7 cellular contexts compared by ENCODE assay signal in the genomic region with DNA sequence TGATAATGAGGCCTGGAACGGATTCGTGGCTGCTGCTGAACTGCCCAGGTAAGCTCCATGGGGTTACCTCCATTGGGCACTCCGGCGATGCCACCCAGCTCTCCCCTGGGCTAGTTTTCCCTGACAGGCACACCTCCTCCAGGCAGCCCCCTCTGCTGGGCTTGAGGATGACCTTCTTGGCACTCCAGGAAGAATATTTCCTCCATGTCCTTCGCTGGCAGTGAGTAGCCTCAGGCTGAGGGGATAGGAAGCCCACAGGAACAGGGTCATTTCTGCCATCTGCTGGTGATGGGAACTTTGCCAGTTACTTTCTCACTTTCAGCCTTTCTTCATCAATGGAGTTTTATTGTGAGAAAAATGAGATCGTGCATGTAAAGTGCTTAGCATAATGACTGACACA. TPM values are rescaled to one million over a fixed set of nuclear protein-coding genes. Genes with fewer than 3 reads are reported as not detected.
DNase-seq lines count a peak whose midpoint lies in the region; ATAC-seq, FAIRE-seq and TF ChIP-seq lines count a peak whose summit lies in the region.
"Not testable (repeated sequence)": the region's sequence is repeated elsewhere in the genome, so short reads cannot be mapped to it uniquely, and the experiment has no call there.

No MANE protein-coding gene starts in this region.

- DNase-seq in H7 (peak; percentile 33), H1 (ENCODE audit: low read depth in 1 of 2, low spot score in 2 of 2) (peak in 1 of 2 experiments; percentile 58)
- DNase-seq in activated CD8-positive, alpha-beta memory T cell treated with anti-CD3 and anti-CD28 coated beads, Interleukin-2, amount 50 U/mL, for 48 hours: peak; percentile 35
- not testable (repeated sequence) for DNase-seq in HepG2 (ENCODE audit: low spot score); retinal pigment epithelial cell (ENCODE audit: low read depth)

- H3K14ac ChIP-seq in H1 (ENCODE audit: insufficient read length): not testable (repeated sequence)

- H4K5ac ChIP-seq in H1 (ENCODE audit: insufficient read length, low read depth, low read length): not testable (repeated sequence)

- not testable (repeated sequence) for TF ChIP-seq EP300 in H1 (IDR thresholded peaks at IDR 0.05; ENCODE audit: borderline replicate concordance in 1 of 2, low read depth in 2 of 2, low read length in 2 of 2); HepG2 (IDR thresholded peaks at IDR 0.05; ENCODE audit: low read depth in 2 of 2, low read length in 2 of 2); HepG2 (CRISPR knock-in tag; IDR thresholded peaks at IDR 0.05; ENCODE audit: borderline replicate concordance)

- H2AK5ac ChIP-seq in H1 (ENCODE audit: low read depth, low read length): not testable (repeated sequence)

- TF ChIP-seq CTCF in DOHH2 (IDR thresholded peaks at IDR 0.05; ENCODE audit: low read depth, low read length, poor library complexity, severe bottlenecking) (peak; percentile 19), OCI-LY1 (IDR thresholded peaks at IDR 0.05; ENCODE audit: low read length) (peak; percentile 50; the same call in 1 of the 2 replicates), H1 (IDR thresholded peaks at IDR 0.05; ENCODE audit: control extremely low read depth in 1 of 3, insufficient read depth in 1 of 3, low read depth in 1 of 3, low read length in 3 of 3) (peak in 2 of 3 experiments; percentile 34 to 58; a peak in 2 of 4 replicates), retinal pigment epithelial cell (conservative IDR thresholded peaks at IDR 0.05; ENCODE audit: low read depth, low read length) (peak; percentile 12)
- TF ChIP-seq CTCF in HepG2 (CRISPR knock-in tag; IDR thresholded peaks at IDR 0.05): not testable (repeated sequence)

- CTCF ChIA-PET in H1 (lab: Charles Lee; ENCODE audit: partially characterized antibody): interaction anchor here (0.6 to 3.0 kb wide), 21 partner anchors 9 to 231 kb away, joined by 3 to 11 read pairs (median 4); partner anchors contain the start of genes APOL1, APOL2 and APOL4
- CTCF ChIA-PET in HepG2 (lab: Yijun Ruan, JAX; ENCODE audit: low intra/inter-chr PET ratio, low total read pairs): not testable (repeated sequence)

- not testable (repeated sequence) for H3K27me3 ChIP-seq in DOHH2 (ENCODE audit: control insufficient read depth, low read length); H7 (ENCODE audit: control insufficient read depth, insufficient read depth, low read length); OCI-LY1 (ENCODE audit: insufficient read depth, low read length); H1 (replicated peaks in 1 of 4; ENCODE audit: control insufficient read depth in 3 of 4, extremely low read depth in 1 of 4, insufficient read depth in 3 of 4, low read length in 3 of 4); HepG2 (ENCODE audit: control insufficient read depth in 1 of 2, insufficient read depth in 2 of 2, low read length in 2 of 2)

- FAIRE-seq in H1 (lab: Jason Lieb, UNC) (peak; percentile 96), HepG2 (lab: Jason Lieb, UNC) (peak; percentile 92)

- not testable (repeated sequence) for H2BK15ac ChIP-seq in H1 (ENCODE audit: low read length)

- not testable (repeated sequence) for H4K20me1 ChIP-seq in DOHH2 (ENCODE audit: control insufficient read depth, insufficient read depth, low read depth, low read length); OCI-LY1 (ENCODE audit: insufficient read depth, low read length); H1 (replicated peaks in 1 of 2; ENCODE audit: control insufficient read depth in 1 of 2, insufficient read depth in 2 of 2, low read length in 2 of 2); HepG2 (ENCODE audit: insufficient read depth, low read length)

- intact Hi-C loops in HepG2 (cut with micrococcal nuclease; ENCODE audit: unreplicated experiment): not testable (repeated sequence)

- not testable (repeated sequence) for H3K18ac ChIP-seq in H1 (ENCODE audit: extremely low read depth, low read length)

- not testable (repeated sequence) for H4K8ac ChIP-seq in H1 (ENCODE audit: extremely low read depth, insufficient read depth, low read length)

- not testable (repeated sequence) for H2BK20ac ChIP-seq in H1 (ENCODE audit: low read length)

- H3K9ac ChIP-seq in OCI-LY1 (ENCODE audit: low read length); H1 (replicated peaks in 1 of 4; ENCODE audit: extremely low read depth in 1 of 4, low read depth in 3 of 4, low read length in 3 of 4); HepG2 (ENCODE audit: insufficient read depth, low read depth, low read length): not testable (repeated sequence)

- H3K9me2 ChIP-seq in DOHH2 (replicated peaks; ENCODE audit: control insufficient read depth, low read length); OCI-LY1 (ENCODE audit: low read depth, low read length): not testable (repeated sequence)

- H3K79me2 ChIP-seq in DOHH2 (ENCODE audit: control insufficient read depth, low read length); OCI-LY1 (ENCODE audit: insufficient read depth, low read length); H1 (ENCODE audit: control insufficient read depth in 1 of 2, insufficient read depth in 2 of 2, low read length in 2 of 2); HepG2 (ENCODE audit: insufficient read depth, low read length): not testable (repeated sequence)

- TF ChIP-seq RAD21 in H1 (IDR thresholded peaks at IDR 0.05 in 1 of 2, conservative IDR thresholded peaks at IDR 0.05 in 1 of 2; ENCODE audit: low read depth in 2 of 2, low read length in 2 of 2): peak; percentile 46 to 59
- TF ChIP-seq RAD21 in HepG2 (CRISPR knock-in tag; IDR thresholded peaks at IDR 0.05): not testable (repeated sequence)

- H3K36me3 ChIP-seq in DOHH2 (ENCODE audit: control insufficient read depth, low read length); H7 (replicated peaks; ENCODE audit: control insufficient read depth, insufficient read depth, low read length); OCI-LY1 (ENCODE audit: insufficient read depth, low read length); H1 (ENCODE audit: control insufficient read depth in 2 of 4, insufficient read depth in 4 of 4, low read length in 3 of 4): not testable (repeated sequence)
- H3K36me3 ChIP-seq in HepG2 (replicated peaks in 1 of 2; ENCODE audit: control insufficient read depth in 1 of 2, insufficient read depth in 2 of 2, low read length in 2 of 2): peaks cover 16 to 62% of the 10 kb centered on the region in 2 experiments

- H3F3A ChIP-seq in DOHH2 (ENCODE audit: control insufficient read depth, insufficient read depth); OCI-LY1 (ENCODE audit: insufficient read depth, low read length): not testable (repeated sequence)

- H3K4ac ChIP-seq in H1 (replicated peaks; ENCODE audit: insufficient read length, low read depth, low read length): not testable (repeated sequence)

- WGBS in H1 (ENCODE audit: extremely low coverage in 1 of 2, insufficient coverage in 1 of 2, insufficient read length in 1 of 2, insufficient replicate concordance in 2 of 2, low coverage in 1 of 2, low lambda C conversion rate in 2 of 2, missing lambda C conversion rate in 1 of 2), 2 experiments: 72% methylated on average over 6 of the region's 6 CpGs; no CpG with 5 or more reads in 1 of the 2 experiments
- WGBS in HepG2 (ENCODE audit: low lambda C conversion rate): 100% methylated on average over 3 of the region's 6 CpGs

- not testable (repeated sequence) for H2AFZ ChIP-seq in OCI-LY1 (ENCODE audit: low read length); H1 (ENCODE audit: low read length); HepG2 (ENCODE audit: low read length)

- H3K23me2 ChIP-seq in H1 (ENCODE audit: low read depth, low read length): not testable (repeated sequence)

- not testable (repeated sequence) for H3K23ac ChIP-seq in H1 (ENCODE audit: insufficient read length)

- not testable (repeated sequence) for H3K4me2 ChIP-seq in DOHH2 (ENCODE audit: low read length); OCI-LY1 (ENCODE audit: low read length); H1 (ENCODE audit: insufficient read depth in 1 of 2, low read depth in 2 of 2, low read length in 2 of 2); HepG2 (ENCODE audit: low read depth, low read length)

- H3K9me3 ChIP-seq in DOHH2 (ENCODE audit: control insufficient read depth, insufficient read depth, low read length); OCI-LY1 (ENCODE audit: low read length); H1 (ENCODE audit: insufficient read depth in 2 of 2, low read depth in 1 of 2, low read length in 1 of 2); HepG2 (ENCODE audit: low read length): not testable (repeated sequence)

- not testable (repeated sequence) for TF ChIP-seq POLR2A in H1 (IDR thresholded peaks at IDR 0.05; ENCODE audit: control extremely low read depth in 1 of 2, low read depth in 2 of 2, low read length in 2 of 2); HepG2 (IDR thresholded peaks at IDR 0.05; ENCODE audit: insufficient read depth in 1 of 2, low read depth in 2 of 2, low read length in 2 of 2)

- H2BK5ac ChIP-seq in H1 (ENCODE audit: low read depth, low read length): not testable (repeated sequence)

- in situ Hi-C loops in HepG2 (cut with HindIII; ENCODE audit: extremely low pct_ligation_motif_present, low pct_unique_long_range_greater_than_20kb): not testable (repeated sequence)

- H3K79me1 ChIP-seq in H1 (ENCODE audit: low read depth, low read length): not testable (repeated sequence)

- peak overlapping the region; percentile 46; the same call in 1 of the 2 replicates for H2BK12ac ChIP-seq in H1 (ENCODE audit: low read depth, low read length)

- not testable (repeated sequence) for H2BK120ac ChIP-seq in H1 (replicated peaks; ENCODE audit: low read depth, low read length)

- not testable (repeated sequence) for H4K91ac ChIP-seq in H1 (replicated peaks; ENCODE audit: insufficient read length, low read length)

- not testable (repeated sequence) for BruUV-seq in HepG2 (replicated peaks; lab: Mats Ljungman, UMichigan)

- POLR2A ChIA-PET in H1 (lab: Charles Lee; ENCODE audit: partially characterized antibody): interaction anchor here (1.1 kb wide), 1 partner anchor 29 kb away, joined by 3 read pairs; no protein-coding TSS in a partner anchor
- POLR2A ChIA-PET in HepG2 (lab: Yijun Ruan, JAX): interaction anchor here (0.9 kb wide), 1 partner anchor 9 kb away, joined by 3 read pairs; the partner anchor contains the start of gene APOL1

- not testable (repeated sequence) for H3K4me3 ChIP-seq in DOHH2 (ENCODE audit: low read length); H7 (ENCODE audit: insufficient read depth, low read depth, low read length); OCI-LY1 (ENCODE audit: low read depth, low read length, poor library complexity, severe bottlenecking); H1 (ENCODE audit: extremely low read depth in 1 of 4, insufficient read depth in 2 of 4, low read depth in 3 of 4, low read length in 4 of 4); HepG2 (replicated peaks in 1 of 3; ENCODE audit: insufficient read depth in 1 of 3, low read depth in 2 of 3, low read length in 3 of 3); retinal pigment epithelial cell (ENCODE audit: low read length)

- H3K4me1 ChIP-seq in DOHH2 (ENCODE audit: control insufficient read depth, low read length) (peaks cover 17% of the 10 kb centered on the region), OCI-LY1 (ENCODE audit: insufficient read depth, low read length, severe bottlenecking) (peaks cover 40% of the 10 kb centered on the region), H1 (replicated peaks in 1 of 4; ENCODE audit: control insufficient read depth in 3 of 4, insufficient read depth in 4 of 4, low read length in 3 of 4) (peaks cover 7 to 12% (median 10%) of the 10 kb centered on the region in 4 experiments), HepG2 (ENCODE audit: insufficient read depth, low read length) (peaks cover 81% of the 10 kb centered on the region)

- not testable (repeated sequence) for ATAC-seq in HepG2

- not testable (repeated sequence) for H3K27ac ChIP-seq in DOHH2 (ENCODE audit: low read depth, low read length); OCI-LY1 (ENCODE audit: low read depth, low read length, poor library complexity, severe bottlenecking); H1 (ENCODE audit: low read depth, low read length); HepG2 (ENCODE audit: extremely low read length, insufficient read depth, low read length)

- H3K56ac ChIP-seq in H1 (replicated peaks; ENCODE audit: insufficient read length, low read depth, low read length): not testable (repeated sequence)

RNA-seq across cellular contexts. Expression of gene APOL1, which starts 8.7 kb away (rescaled TPM):
- not detected in 2 replicates for total RNA-seq in H7 (2014; rRNA removed; shearing (Covaris generic))
- not detected in 2 replicates for total RNA-seq in H1 (2021; fragmentation: NEBNext Ultra II Directional; extraction: Animal tissue kit (Norgen Biotek cat#: 25700))
- not detected in 2 replicates for polyA plus RNA-seq in H1 (2011; rRNA removed)
- 0.05 TPM for polyA plus RNA-seq in H1 (2011; cell fraction: cytosol; rRNA removed)
- polyA plus RNA-seq in H1 (2011; cell fraction: nucleus; rRNA removed): not detected
- polyA plus RNA-seq in H1 (2012, experiment 1 of 2): not detected in 4 replicates
- not detected for polyA plus RNA-seq in H1 (2012, experiment 2 of 2)
- not detected for polyA plus RNA-seq in H1 (2013, experiment 1 of 2)
- polyA plus RNA-seq in H1 (2013, experiment 2 of 2): not detected
- not detected in 2 replicates for polyA minus RNA-seq in H1 (2011; rRNA and poly(A)+ RNA removed)
- not detected for polyA minus RNA-seq in H1 (2011; cell fraction: cytosol; rRNA and poly(A)+ RNA removed)
- not detected for polyA minus RNA-seq in H1 (2011; cell fraction: nucleus; rRNA and poly(A)+ RNA removed)
- 11.2 and 20.3 TPM in 2 replicates for total RNA-seq in HepG2 (2016; rRNA removed; fragmentation: Illumina TruSeq; extraction: Trizol)
- 2.3 and 2.8 TPM in 2 replicates for total RNA-seq in HepG2 (2016; cell fraction: cytosol; rRNA removed; fragmentation: Illumina TruSeq; extraction: Trizol; ENCODE audit: low read depth)
- total RNA-seq in HepG2 (2016; cell fraction: insoluble cytoplasmic fraction; rRNA removed; fragmentation: Illumina TruSeq; extraction: Trizol): 10.1 and 20.9 TPM in 2 replicates
- 3.2 and 3.4 TPM in 2 replicates for total RNA-seq in HepG2 (2016; cell fraction: membrane; rRNA removed; fragmentation: Illumina TruSeq; extraction: Trizol)
- total RNA-seq in HepG2 (2016; cell fraction: nucleus; rRNA removed; fragmentation: Illumina TruSeq; extraction: Trizol): 19.4 and 20.3 TPM in 2 replicates
- polyA plus RNA-seq in HepG2 (2011; rRNA removed): 75.0 and 124 TPM in 2 replicates
- polyA plus RNA-seq in HepG2 (2011; cell fraction: cytosol; rRNA removed): 57.2 and 84.6 TPM in 2 replicates
- 110 and 144 TPM in 2 replicates for polyA plus RNA-seq in HepG2 (2011; cell fraction: nucleus; rRNA removed)
- 126 and 159 TPM in 2 replicates for polyA plus RNA-seq in HepG2 (2012)
- 2.5 and 2.9 TPM in 2 replicates for polyA plus RNA-seq in HepG2 (2016; cell fraction: cytosol; fragmentation: Illumina TruSeq; extraction: Trizol; ENCODE audit: low read depth)
- polyA plus RNA-seq in HepG2 (2016; cell fraction: insoluble cytoplasmic fraction; fragmentation: Illumina TruSeq; extraction: Trizol; ENCODE audit: low read depth): 12.0 and 13.0 TPM in 2 replicates
- polyA plus RNA-seq in HepG2 (2016; cell fraction: membrane; fragmentation: Illumina TruSeq; extraction: Trizol; ENCODE audit: low read depth): 3.3 and 3.8 TPM in 2 replicates
- polyA plus RNA-seq in HepG2 (2016; cell fraction: nucleus; fragmentation: Illumina TruSeq; extraction: Trizol; ENCODE audit: insufficient read depth, low read depth): 37.3 and 42.3 TPM in 2 replicates
- 2.0 and 61.9 TPM in 2 replicates for polyA minus RNA-seq in HepG2 (2011; rRNA and poly(A)+ RNA removed; ENCODE audit: low replicate concordance)
- polyA minus RNA-seq in HepG2 (2011; cell fraction: cytosol; rRNA and poly(A)+ RNA removed): 61.5 and 88.3 TPM in 2 replicates
- polyA minus RNA-seq in HepG2 (2011; cell fraction: nucleus; rRNA and poly(A)+ RNA removed): 34.2 and 54.7 TPM in 2 replicates

RNA-seq across cellular contexts. Expression of gene APOL2, which starts 22.3 kb away (rescaled TPM):
- 14.9 and 18.0 TPM in 2 replicates for total RNA-seq in H7 (2014; rRNA removed; shearing (Covaris generic))
- total RNA-seq in H1 (2021; fragmentation: NEBNext Ultra II Directional; extraction: Animal tissue kit (Norgen Biotek cat#: 25700)): 11.0 and 12.0 TPM in 2 replicates
- 7.8 and 8.1 TPM in 2 replicates for polyA plus RNA-seq in H1 (2011; rRNA removed)
- polyA plus RNA-seq in H1 (2011; cell fraction: cytosol; rRNA removed): 10.3 TPM
- polyA plus RNA-seq in H1 (2011; cell fraction: nucleus; rRNA removed): 14.1 TPM
- polyA plus RNA-seq in H1 (2012, experiment 1 of 2): 13.9 to 18.7 TPM (median 16.3 TPM) in 4 replicates
- polyA plus RNA-seq in H1 (2012, experiment 2 of 2): 3.6 TPM
- 5.3 TPM for polyA plus RNA-seq in H1 (2013, experiment 1 of 2)
- polyA plus RNA-seq in H1 (2013, experiment 2 of 2): 4.5 TPM
- polyA minus RNA-seq in H1 (2011; rRNA and poly(A)+ RNA removed): 16.0 and 25.7 TPM in 2 replicates
- 7.4 TPM for polyA minus RNA-seq in H1 (2011; cell fraction: cytosol; rRNA and poly(A)+ RNA removed)
- 8.8 TPM for polyA minus RNA-seq in H1 (2011; cell fraction: nucleus; rRNA and poly(A)+ RNA removed)
- total RNA-seq in HepG2 (2016; rRNA removed; fragmentation: Illumina TruSeq; extraction: Trizol): 28.7 and 34.3 TPM in 2 replicates
- total RNA-seq in HepG2 (2016; cell fraction: cytosol; rRNA removed; fragmentation: Illumina TruSeq; extraction: Trizol; ENCODE audit: low read depth): 2.5 and 3.6 TPM in 2 replicates
- total RNA-seq in HepG2 (2016; cell fraction: insoluble cytoplasmic fraction; rRNA removed; fragmentation: Illumina TruSeq; extraction: Trizol): 27.0 and 29.3 TPM in 2 replicates
- total RNA-seq in HepG2 (2016; cell fraction: membrane; rRNA removed; fragmentation: Illumina TruSeq; extraction: Trizol): 8.2 and 9.0 TPM in 2 replicates
- 16.8 and 21.4 TPM in 2 replicates for total RNA-seq in HepG2 (2016; cell fraction: nucleus; rRNA removed; fragmentation: Illumina TruSeq; extraction: Trizol)
- polyA plus RNA-seq in HepG2 (2011; rRNA removed): 51.2 and 94.4 TPM in 2 replicates
- 53.4 and 72.6 TPM in 2 replicates for polyA plus RNA-seq in HepG2 (2011; cell fraction: cytosol; rRNA removed)
- polyA plus RNA-seq in HepG2 (2011; cell fraction: nucleus; rRNA removed): 195 and 245 TPM in 2 replicates
- polyA plus RNA-seq in HepG2 (2012): 58.3 and 88.7 TPM in 2 replicates
- 1.8 TPM in 2 replicates for polyA plus RNA-seq in HepG2 (2016; cell fraction: cytosol; fragmentation: Illumina TruSeq; extraction: Trizol; ENCODE audit: low read depth)
- 20.2 and 26.3 TPM in 2 replicates for polyA plus RNA-seq in HepG2 (2016; cell fraction: insoluble cytoplasmic fraction; fragmentation: Illumina TruSeq; extraction: Trizol; ENCODE audit: low read depth)
- polyA plus RNA-seq in HepG2 (2016; cell fraction: membrane; fragmentation: Illumina TruSeq; extraction: Trizol; ENCODE audit: low read depth): 4.4 and 5.1 TPM in 2 replicates
- polyA plus RNA-seq in HepG2 (2016; cell fraction: nucleus; fragmentation: Illumina TruSeq; extraction: Trizol; ENCODE audit: insufficient read depth, low read depth): 31.6 and 34.2 TPM in 2 replicates
- polyA minus RNA-seq in HepG2 (2011; rRNA and poly(A)+ RNA removed; ENCODE audit: low replicate concordance): 34.5 and 120 TPM in 2 replicates
- 39.4 and 67.2 TPM in 2 replicates for polyA minus RNA-seq in HepG2 (2011; cell fraction: cytosol; rRNA and poly(A)+ RNA removed)
- 44.7 and 77.3 TPM in 2 replicates for polyA minus RNA-seq in HepG2 (2011; cell fraction: nucleus; rRNA and poly(A)+ RNA removed)
